ENCODE assay signal across 4 cellular contexts in the genomic region with DNA sequence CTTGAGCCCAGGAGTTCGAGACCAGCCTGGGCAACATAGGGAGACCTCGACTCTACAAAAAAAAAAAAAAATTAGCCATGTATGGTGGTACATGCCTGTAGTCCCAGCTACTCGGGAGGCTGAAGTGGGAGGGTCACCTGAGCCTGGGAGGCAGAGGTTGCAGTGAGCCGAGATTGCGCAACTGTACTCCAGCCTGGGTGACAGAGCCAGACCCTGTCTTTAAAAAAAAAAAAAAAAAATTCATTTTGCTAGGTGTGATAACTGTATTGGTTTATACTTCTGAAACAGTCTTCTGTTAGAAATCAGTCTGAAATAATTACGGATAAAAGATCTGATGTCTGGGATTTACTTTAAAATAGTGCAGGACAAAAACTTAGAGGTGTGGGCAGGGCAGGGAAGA. TPM values are rescaled to one million over a fixed set of nuclear protein-coding genes. Genes with fewer than 3 reads are reported as not detected.
DNase-seq lines count a peak whose midpoint lies in the region; TF ChIP-seq lines count a peak whose summit lies in the region.
"Not testable (repeated sequence)": the region's sequence is repeated elsewhere in the genome, so short reads cannot be mapped to it uniquely, and the experiment has no call there.
"Had no signal": no experiment of that assay in that cellular context is flagged by ENCODE, and none has a peak within 500 bp of the region (broad histone marks: within the 10 kb centered on the region; RNA-seq: fewer than 3 reads in every experiment).

No MANE protein-coding gene starts in this region.

- H3K27me3 ChIP-seq in fibroblast of lung (ENCODE audit: control insufficient read depth, insufficient read depth, low read length); osteoblast (ENCODE audit: insufficient read depth, low read length): not testable (repeated sequence)

- H3K4me1 ChIP-seq in fibroblast of lung (ENCODE audit: control insufficient read depth, extremely low read depth, insufficient read depth, low read length), result not testable (repeated sequence)
- H3K4me1 ChIP-seq in osteoblast (ENCODE audit: insufficient read depth, low read length), result peaks cover 14% of the 10 kb centered on the region

- H4K20me1 ChIP-seq in fibroblast of lung (ENCODE audit: control insufficient read depth, extremely low read depth, insufficient read depth, low read length); osteoblast (ENCODE audit: insufficient read depth, low read length): not testable (repeated sequence)

- TF ChIP-seq RAD21 in Ishikawa (IDR thresholded peaks at IDR 0.05; ENCODE audit: low read depth), result not testable (repeated sequence)

- H3K9me3 ChIP-seq in fibroblast of lung (ENCODE audit: control insufficient read depth, insufficient read depth, low read depth, low read length); osteoblast (ENCODE audit: low read depth, low read length): not testable (repeated sequence)

- H3K27ac ChIP-seq in fibroblast of lung (ENCODE audit: insufficient read depth, low read length) (peak overlapping the region; percentile 56), osteoblast (ENCODE audit: low read depth, low read length) (peak overlapping the region; percentile 60)

- not testable (repeated sequence) for TF ChIP-seq EP300 in Ishikawa (IDR thresholded peaks at IDR 0.05; ENCODE audit: borderline replicate concordance)

- not testable (repeated sequence) for H3K4me2 ChIP-seq in fibroblast of lung (ENCODE audit: extremely low read depth, insufficient read depth, low read length); osteoblast (ENCODE audit: insufficient read depth, low read length)

- H3K4me3 ChIP-seq in fibroblast of lung (replicated peaks in 1 of 4; ENCODE audit: control extremely low read depth in 1 of 4, insufficient read depth in 1 of 4, low read depth in 3 of 4, low read length in 4 of 4); osteoblast (ENCODE audit: insufficient read depth, low read length): not testable (repeated sequence)

- not testable (repeated sequence) for H3K79me2 ChIP-seq in fibroblast of lung (ENCODE audit: control insufficient read depth, insufficient read depth, low read length); osteoblast (ENCODE audit: insufficient read depth, low read length)

- not testable (repeated sequence) for DNase-seq in fibroblast of lung (ENCODE audit: low read depth in 2 of 2); osteoblast (ENCODE audit: insufficient read length, low spot score, missing footprints)

- H3K9ac ChIP-seq in fibroblast of lung (ENCODE audit: insufficient read depth, low read length), result not testable (repeated sequence)

- not testable (repeated sequence) for TF ChIP-seq CTCF in fibroblast of lung (conservative IDR thresholded peaks at IDR 0.05 in 1 of 2, IDR thresholded peaks at IDR 0.05 in 1 of 2; ENCODE audit: low read depth in 1 of 2, low read length in 2 of 2); osteoblast (IDR thresholded peaks at IDR 0.05; ENCODE audit: extremely low read depth, low read depth, low read length)

- H2AFZ ChIP-seq in fibroblast of lung (ENCODE audit: low read length), result not testable (repeated sequence)
- H2AFZ ChIP-seq in osteoblast (ENCODE audit: low read length), result peak overlapping the region; percentile 78

- H3K36me3 ChIP-seq in fibroblast of lung (ENCODE audit: control insufficient read depth, insufficient read depth, low read length); osteoblast (ENCODE audit: insufficient read depth, low read length): not testable (repeated sequence)

TF ChIP-seq in Ishikawa, 13 proteins besides CTCF, POLR2A, EP300 and RAD21:
- TF ChIP-seq CEBPB (IDR thresholded peaks at IDR 0.05), result peak; percentile 96

RNA-seq across cellular contexts. Expression of a gene that starts 8.4 kb away (rescaled TPM):
- total RNA-seq in fibroblast of lung (8.2 and 19.8 TPM in 2 replicates), osteoblast (13.4 and 21.2 TPM in 2 replicates)
- polyA plus RNA-seq in fibroblast of lung, result 14.7 and 15.0 TPM in 2 replicates
- polyA plus RNA-seq in fibroblast of lung (2012), result 68.4 and 84.2 TPM in 2 replicates
- polyA minus RNA-seq in fibroblast of lung (ENCODE audit: low replicate concordance), result 79.1 and 133 TPM in 2 replicates

RNA-seq across cellular contexts. Expression of a gene that starts 13.0 kb away (rescaled TPM):
- 3.6 and 5.1 TPM in 2 replicates for total RNA-seq in fibroblast of lung
- polyA plus RNA-seq in fibroblast of lung, result 3.8 and 4.6 TPM in 2 replicates
- 7.4 and 7.9 TPM in 2 replicates for polyA plus RNA-seq in fibroblast of lung (2012)
- polyA minus RNA-seq in fibroblast of lung (ENCODE audit: low replicate concordance), result 1.4 and 3.6 TPM in 2 replicates
- 3.2 and 5.1 TPM in 2 replicates for total RNA-seq in osteoblast

RNA-seq across cellular contexts. Expression of a gene that starts 13.6 kb away (rescaled TPM):
- 0.26 and 2.8 TPM in 2 replicates for total RNA-seq in fibroblast of lung
- 1.1 and 6.3 TPM in 2 replicates for polyA plus RNA-seq in fibroblast of lung
- polyA plus RNA-seq in fibroblast of lung (2012), result 1.5 and 6.9 TPM in 2 replicates
- polyA minus RNA-seq in fibroblast of lung (ENCODE audit: low replicate concordance), result 6.4 and 21.9 TPM in 2 replicates
- 1.4 and 1.8 TPM in 2 replicates for total RNA-seq in osteoblast

RNA-seq across cellular contexts. Expression of a gene that starts 27.1 kb away (rescaled TPM):
- 12.8 and 20.1 TPM in 2 replicates for total RNA-seq in fibroblast of lung
- polyA plus RNA-seq in fibroblast of lung, result 19.5 and 21.0 TPM in 2 replicates
- 24.6 and 26.8 TPM in 2 replicates for polyA plus RNA-seq in fibroblast of lung (2012)
- polyA minus RNA-seq in fibroblast of lung (ENCODE audit: low replicate concordance), result 12.7 and 19.4 TPM in 2 replicates
- 8.3 and 12.3 TPM in 2 replicates for total RNA-seq in osteoblast

RNA-seq across cellular contexts. Expression of a gene that starts 32.5 kb away (rescaled TPM):
- total RNA-seq in fibroblast of lung, result under 0.01 and 0.17 TPM in 2 replicates
- 0.07 and 0.12 TPM in 2 replicates for polyA plus RNA-seq in fibroblast of lung
- 0.13 TPM in 1 of 2 replicates, not detected in the other for polyA plus RNA-seq in fibroblast of lung (2012)
- polyA minus RNA-seq in fibroblast of lung (ENCODE audit: low replicate concordance), result not detected in 2 replicates
- total RNA-seq in osteoblast, result under 0.01 TPM in 1 of 2 replicates, not detected in the other
- polyA plus RNA-seq: immature natural killer cell had no signal
